Comparison of ENCODE assay signal across 22 cellular contexts in genomic region chr9:135105211-135105745, GRCh38. TPM values are rescaled to one million over a fixed set of nuclear protein-coding genes. Genes with fewer than 3 reads are reported as not detected.
"Had no signal": no experiment of that assay in that cellular context is flagged by ENCODE, and none has a peak within 500 bp of the region (broad histone marks: within the 10 kb centered on the region; RNA-seq: fewer than 3 reads in every experiment).

No MANE protein-coding gene starts in this region.

- DNase-seq: effector CD8-positive, alpha-beta T cell; endodermal cell; foreskin fibroblast; gastrocnemius medialis; head of caudate nucleus; left cardiac atrium; left lung; mesenchymal stem cell; mucosa of descending colon; naive B cell; right lobe of liver; small intestine; stimulated activated CD4-positive, alpha-beta T cell treated with anti-CD3 and anti-CD28 coated beads, Interleukin-15, amount 100 ng/mL, for 24 hours; stimulated activated CD4-positive, alpha-beta T cell treated with anti-CD3 and anti-CD28 coated beads, Interleukin-2, amount 100 ng/mL, for 48 hours; stimulated activated naive CD4-positive, alpha-beta T cell; stimulated activated naive CD8-positive, alpha-beta T cell treated with anti-CD3 and anti-CD28 coated beads, Interleukin-15, amount 100 ng/mL, for 72 hours; testis; tibial artery had no signal

- ATAC-seq: esophagus mucosa; gastrocnemius medialis; left cardiac atrium; left lung; mucosa of descending colon; stimulated activated naive CD8-positive, alpha-beta T cell treated with anti-CD3 and anti-CD28 coated beads, Interleukin-15, amount 100 ng/mL, for 72 hours had no signal

- H3K27ac ChIP-seq: epithelial cell of prostate, gastrocnemius medialis, left lung, parathyroid adenoma, right lobe of liver, testis, tibial artery had no signal

RNA-seq across cellular contexts. Expression of gene OLFM1, which starts 17.8 kb away (rescaled TPM):
- total RNA-seq: natural killer cell treated with Interleukin-12 subunit alpha and Interleukin-12 subunit beta and Interleukin-15 and Interleukin-18, amount 100 ng/mL, for 72 hours had no signal
